ENCODE assay signal across 8 cellular contexts in the genomic region with DNA sequence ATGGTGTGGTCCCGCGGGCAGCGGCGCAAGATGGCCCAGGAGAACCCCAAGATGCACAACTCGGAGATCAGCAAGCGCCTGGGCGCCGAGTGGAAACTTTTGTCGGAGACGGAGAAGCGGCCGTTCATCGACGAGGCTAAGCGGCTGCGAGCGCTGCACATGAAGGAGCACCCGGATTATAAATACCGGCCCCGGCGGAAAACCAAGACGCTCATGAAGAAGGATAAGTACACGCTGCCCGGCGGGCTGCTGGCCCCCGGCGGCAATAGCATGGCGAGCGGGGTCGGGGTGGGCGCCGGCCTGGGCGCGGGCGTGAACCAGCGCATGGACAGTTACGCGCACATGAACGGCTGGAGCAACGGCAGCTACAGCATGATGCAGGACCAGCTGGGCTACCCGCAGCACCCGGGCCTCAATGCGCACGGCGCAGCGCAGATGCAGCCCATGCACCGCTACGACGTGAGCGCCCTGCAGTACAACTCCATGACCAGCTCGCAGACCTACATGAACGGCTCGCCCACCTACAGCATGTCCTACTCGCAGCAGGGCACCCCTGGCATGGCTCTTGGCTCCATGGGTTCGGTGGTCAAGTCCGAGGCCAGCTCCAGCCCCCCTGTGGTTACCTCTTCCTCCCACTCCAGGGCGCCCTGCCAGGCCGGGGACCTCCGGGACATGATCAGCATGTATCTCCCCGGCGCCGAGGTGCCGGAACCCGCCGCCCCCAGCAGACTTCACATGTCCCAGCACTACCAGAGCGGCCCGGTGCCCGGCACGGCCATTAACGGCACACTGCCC. TPM values are rescaled to one million over a fixed set of nuclear protein-coding genes. Genes with fewer than 3 reads are reported as not detected.
DNase-seq lines count a peak whose midpoint lies in the region; ATAC-seq, FAIRE-seq and TF ChIP-seq lines count a peak whose summit lies in the region.

No MANE protein-coding gene starts in this region.

- H3K9me3 Mint-ChIP-seq in H9, result peaks cover 7 to 10% of the 10 kb centered on the region in 2 experiments; a peak in 4 of 5 replicates

- no peak for TF ChIP-seq EP300 in esophagus muscularis mucosa (IDR thresholded peaks at IDR 0.05)

- no peaks in the 10 kb centered on the region; the same call in 1 of the 2 replicates for H3K4me1 ChIP-seq in H9 (ENCODE audit: insufficient read depth, low read length)
- peaks cover 9% of the 10 kb centered on the region; the same call in 1 of the 2 replicates for H3K4me1 ChIP-seq in PC-3 (ENCODE audit: insufficient read depth, low read length)
- H3K4me1 ChIP-seq in esophagus muscularis mucosa, result peaks cover 17 to 38% (median 35%) of the 10 kb centered on the region in 4 donors

- peak overlapping the region; percentile 68 for H3K18ac ChIP-seq in H9 (ENCODE audit: insufficient read length, low read depth, low read length)

- H3K79me2 ChIP-seq in H9 (ENCODE audit: insufficient read depth, low read length) (peaks cover 28% of the 10 kb centered on the region; the same call in 1 of the 2 replicates), PC-3 (ENCODE audit: low read length) (no peaks in the 10 kb centered on the region)

- H2AK5ac ChIP-seq in H9 (ENCODE audit: insufficient read length, low read length), result no peak overlapping the region

- BruUV-seq in PC-3 (replicated peaks; lab: Mats Ljungman, UMichigan), result no TSS peak

- H3K4me3 Mint-ChIP-seq in H9, result no peak overlapping the region; a peak in 3 of 5 replicates

- peak overlapping the region; percentile 62 for H3K4me2 ChIP-seq in H9 (ENCODE audit: insufficient read depth, insufficient read length, low read length)
- peak overlapping the region; percentile 88 for H3K4me2 ChIP-seq in PC-3 (ENCODE audit: low read length)

- H3K9me2 ChIP-seq in PC-3 (replicated peaks; ENCODE audit: low read length), result no peaks in the 10 kb centered on the region

- H3T11ph ChIP-seq in H9 (ENCODE audit: low read length), result no peak overlapping the region

- H3K4me3 ChIP-seq in PC-3 (ENCODE audit: low read length) (peak overlapping the region; percentile 62), esophagus muscularis mucosa (peak overlapping the region; percentile 45 to 51 (median 48))

- intact Hi-C loops in PC-3 (cut with micrococcal nuclease), result no loop called here
- intact Hi-C loops in esophagus muscularis mucosa (cut with DNase I), result loop anchor here (5.0 kb wide), 1 partner anchor 545 kb away; no protein-coding TSS in a partner anchor
- intact Hi-C loops in sciatic nerve (cut with DNase I), result loop anchor here (10.0 kb wide), 1 partner anchor 542 kb away; no protein-coding TSS in a partner anchor

- H3K14ac ChIP-seq in H9 (ENCODE audit: insufficient read depth, low read length), result peak overlapping the region; percentile 95

- no peak overlapping the region for H3K27ac ChIP-seq in H9 (ENCODE audit: insufficient read length, low read depth, low read length)
- H3K27ac ChIP-seq in PC-3 (ENCODE audit: low read length), result no peak overlapping the region
- H3K27ac ChIP-seq in esophagus muscularis mucosa (replicated peaks in 1 of 4), result peak overlapping the region; percentile 35 to 47 (median 44)

- no peak overlapping the region for H4K8ac ChIP-seq in H9 (replicated peaks; ENCODE audit: insufficient read length, low read depth, low read length)

- peak; percentile 8; the same call in 1 of the 2 replicates for ATAC-seq in PC-3
- peak; percentile 33 for ATAC-seq in sciatic nerve
- ATAC-seq in GM21723 (IDR thresholded peaks at IDR 0.05; ENCODE audit: unreplicated experiment), result no peak
- ATAC-seq in HG02678 (IDR thresholded peaks at IDR 0.05; ENCODE audit: unreplicated experiment), result no peak
- ATAC-seq in GM19324 (IDR thresholded peaks at IDR 0.05; ENCODE audit: low FRiP score, unreplicated experiment), result no peak

- POLR2A ChIA-PET in PC-3 (lab: Charles Lee; ENCODE audit: unreplicated experiment), result interaction anchor here (0.6 kb wide), 1 partner anchor 677 kb away, joined by 3 read pairs; no protein-coding TSS in a partner anchor

- H3K4ac ChIP-seq in H9 (ENCODE audit: low read depth, low read length), result no peak overlapping the region

- H2AFZ ChIP-seq in H9 (ENCODE audit: low read length), result no peak overlapping the region
- peak overlapping the region; percentile 75; the same call in 1 of the 2 replicates for H2AFZ ChIP-seq in PC-3 (ENCODE audit: low read length)

- no peaks in the 10 kb centered on the region for H3K27me3 ChIP-seq in H9 (ENCODE audit: insufficient read depth, low read length)
- peaks cover 93% of the 10 kb centered on the region for H3K27me3 ChIP-seq in PC-3 (ENCODE audit: low read length)
- peaks cover 0 to 100% (median 83%) of the 10 kb centered on the region in 4 donors for H3K27me3 ChIP-seq in esophagus muscularis mucosa

- TF ChIP-seq POLR2A in esophagus muscularis mucosa (IDR thresholded peaks at IDR 0.05; ENCODE audit: low read depth) (no peak), GM12892 (IDR thresholded peaks at IDR 0.05; ENCODE audit: low read depth, low read length) (no peak)

- no peak overlapping the region for H2BK20ac ChIP-seq in H9 (ENCODE audit: low read depth, low read length, poor library complexity, severe bottlenecking)

- H2BK120ac ChIP-seq in H9 (ENCODE audit: low read depth, low read length, poor library complexity, severe bottlenecking), result no peak overlapping the region

- no peak overlapping the region for H2BK12ac ChIP-seq in H9 (ENCODE audit: insufficient read length, low read depth, low read length)

- H3K9ac ChIP-seq in H9 (ENCODE audit: extremely low read depth, insufficient read length, low read length) (peak overlapping the region; percentile 96), PC-3 (ENCODE audit: low read length) (no peak overlapping the region)

- peaks cover 15% of the 10 kb centered on the region for H3K23me2 ChIP-seq in H9 (ENCODE audit: insufficient read length, low read depth, low read length, poor library complexity, severe bottlenecking)

- H3K9me3 ChIP-seq in H9 (ENCODE audit: control insufficient read depth, low read depth, low read length) (no peaks in the 10 kb centered on the region), PC-3 (ENCODE audit: low read length) (no peaks in the 10 kb centered on the region), esophagus muscularis mucosa (no peaks in the 10 kb centered on the region)

- H4K20me1 ChIP-seq in H9 (ENCODE audit: control insufficient read depth, insufficient read depth, insufficient read length) (peaks cover 3% of the 10 kb centered on the region), PC-3 (ENCODE audit: low read length) (no peaks in the 10 kb centered on the region)

- H3F3A ChIP-seq in PC-3 (ENCODE audit: low read length, unreplicated experiment), result no peaks in the 10 kb centered on the region

- H2BK15ac ChIP-seq in H9 (ENCODE audit: low read depth, low read length), result no peak overlapping the region

- no peak for TF ChIP-seq CTCF in H9 (conservative IDR thresholded peaks at IDR 0.05)
- no peak for TF ChIP-seq CTCF in PC-3 (conservative IDR thresholded peaks at IDR 0.05; ENCODE audit: low read depth, low read length)
- TF ChIP-seq CTCF in esophagus muscularis mucosa (IDR thresholded peaks at IDR 0.05), result no peak

- peak overlapping the region; percentile 58 for H2BK5ac ChIP-seq in H9 (ENCODE audit: insufficient read length, low read length)

- peaks cover 35 to 37% of the 10 kb centered on the region in 2 experiments for H3K4me1 Mint-ChIP-seq in H9

- DNase-seq in H9 (no peak), PC-3 (no peak), esophagus muscularis mucosa (ENCODE audit: extremely low spot score) (peak; percentile 70), sciatic nerve (ENCODE audit: low spot score) (no peak), GM12892 (ENCODE audit: insufficient read length) (no peak)

- WGBS in H9 (ENCODE audit: extremely low coverage, insufficient read length, low lambda C conversion rate), result no CpG with 5 or more reads among the region's 70 CpGs
- 3% methylated on average over 24 of the region's 70 CpGs for WGBS in esophagus muscularis mucosa

- peak overlapping the region; percentile 93 for H3K23ac ChIP-seq in H9 (ENCODE audit: insufficient read length, low read depth, low read length)

- H3K36me3 Mint-ChIP-seq in H9 (ENCODE audit: insufficient read depth in 1 of 3, low read depth in 3 of 3), result peaks cover 30 to 54% (median 51%) of the 10 kb centered on the region in 3 experiments

- FAIRE-seq in GM12892 (lab: Jason Lieb, UNC), result no peak

- CTCF ChIA-PET in PC-3 (lab: Charles Lee), result no interaction called here

- H3K79me1 ChIP-seq in H9 (ENCODE audit: insufficient read depth, low read depth, low read length, poor library complexity, severe bottlenecking), result no peaks in the 10 kb centered on the region

- H3K56ac ChIP-seq in H9 (ENCODE audit: insufficient read length, low read depth, low read length), result no peak overlapping the region

- peak overlapping the region; percentile 98 to 100 (median 100) for H3K27ac Mint-ChIP-seq in H9

- no peak overlapping the region for H4K5ac ChIP-seq in H9 (ENCODE audit: insufficient read length, low read depth, low read length)

- H3K27me3 Mint-ChIP-seq in H9 (ENCODE audit: low read depth), result no peaks in the 10 kb centered on the region; the same call in 1 of the 2 replicates

- H4K91ac ChIP-seq in H9 (ENCODE audit: insufficient read length, low read depth, low read length), result no peak overlapping the region

- H3K36me3 ChIP-seq in PC-3 (ENCODE audit: low read depth, low read length), result no peaks in the 10 kb centered on the region
- no peaks in the 10 kb centered on the region for H3K36me3 ChIP-seq in esophagus muscularis mucosa

RNA-seq across cellular contexts. Expression of a gene that starts 1.0 kb away (rescaled TPM):
- total RNA-seq in H9 (2021) (307 and 316 TPM in 2 replicates), PC-3 (2014; rRNA removed) (not detected in 2 replicates), esophagus muscularis mucosa (1 to 10 TPM; 2.5 to 7.3 (median 4.0) TPM), sciatic nerve (12.4 TPM)
- polyA plus RNA-seq in GM12892 (2012; ENCODE audit: missing spikeins), result not detected

Comparison
In these comparisons a context has a peak if more than half of its experiments do, and no peak if none do; other contexts are left out.
1. H3K27ac ChIP-seq: peak in esophagus muscularis mucosa (4 of 4); none in H9 (single experiment) and PC-3 (single experiment).
2. ATAC-seq: peak in PC-3 (single experiment) and sciatic nerve (single experiment); none in GM21723 (single experiment), HG02678 (single experiment) and GM19324 (single experiment).
3. RNA of a gene that starts 1.0 kb away (total RNA-seq): 307 to 316 TPM in H9; 12.4 TPM in sciatic nerve (single experiment), 2.5 to 7.3 TPM in esophagus muscularis mucosa and not detected in PC-3; every median in the first group is over 10 times any median in the second.